ENCODE assay signal across 32 cellular contexts in the genomic region with DNA sequence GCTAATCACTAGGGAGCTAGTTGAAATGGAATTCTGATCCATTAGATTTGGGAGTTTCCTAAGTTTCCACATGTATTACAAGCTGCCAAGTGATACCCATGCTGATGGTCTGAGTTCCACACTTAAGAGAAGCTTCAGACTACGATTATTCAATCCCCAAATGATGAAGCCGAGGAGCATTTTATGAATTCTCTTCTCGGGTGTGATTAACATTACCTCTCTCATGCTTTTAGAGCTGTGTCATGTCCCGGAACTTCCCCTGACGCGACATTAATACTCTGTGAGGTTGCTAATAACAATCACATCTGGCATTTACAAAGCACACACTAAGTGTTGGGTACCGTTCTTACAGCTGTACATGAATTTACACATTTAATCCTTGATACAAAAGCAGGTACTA.
DNase-seq lines count a peak whose midpoint lies in the region; ATAC-seq, FAIRE-seq and TF ChIP-seq lines count a peak whose summit lies in the region.
"Had no signal": no experiment of that assay in that cellular context is flagged by ENCODE, and none has a peak within 500 bp of the region (broad histone marks: within the 10 kb centered on the region; RNA-seq: fewer than 3 reads in every experiment).

No MANE protein-coding gene starts in this region.

- no peak overlapping the region for H2AFZ ChIP-seq in astrocyte (ENCODE audit: low read depth, low read length)
- peak overlapping the region; percentile 23 for H2AFZ ChIP-seq in keratinocyte (ENCODE audit: control insufficient read depth, low read length)
- H2AFZ ChIP-seq: PC-9 had no signal

- no peak for TF ChIP-seq EP300 in A549 (IDR thresholded peaks at IDR 0.05)

- H3K4me3 Mint-ChIP-seq in astrocyte (ENCODE audit: unreplicated experiment), result no peak overlapping the region
- H3K4me3 Mint-ChIP-seq: activated CD4-positive, alpha-beta memory T cell treated with anti-CD3 and anti-CD28 coated beads, Interleukin-2, amount 10 ng/mL, durations not matched to agents 7 days and 5 days; activated naive CD8-positive, alpha-beta T cell treated with anti-CD3 and anti-CD28 coated beads, Interleukin-2, amount 10 ng/mL, durations not matched to agents 7 days and 5 days; brain; effector memory CD8-positive, alpha-beta T cell; T-cell had no signal

- no peaks in the 10 kb centered on the region for H3K36me3 Mint-ChIP-seq in astrocyte (ENCODE audit: low read depth, unreplicated experiment)
- H3K36me3 Mint-ChIP-seq: activated naive CD8-positive, alpha-beta T cell treated with anti-CD3 and anti-CD28 coated beads, Interleukin-2, amount 10 ng/mL, durations not matched to agents 7 days and 5 days; brain; T-cell had no signal

- FAIRE-seq in A549 (lab: Jason Lieb, UNC), result no peak
- peak; percentile 9 for FAIRE-seq in astrocyte (lab: Jason Lieb, UNC)
- FAIRE-seq in keratinocyte (lab: Jason Lieb, UNC), result no peak
- FAIRE-seq: colon, GM12892, HepG2, kidney had no signal

- peaks cover 8% of the 10 kb centered on the region for H3K9me3 Mint-ChIP-seq in astrocyte (ENCODE audit: unreplicated experiment)
- H3K9me3 Mint-ChIP-seq: activated CD4-positive, alpha-beta memory T cell treated with anti-CD3 and anti-CD28 coated beads, Interleukin-2, amount 10 ng/mL, durations not matched to agents 7 days and 5 days; activated naive CD8-positive, alpha-beta T cell treated with anti-CD3 and anti-CD28 coated beads, Interleukin-2, amount 10 ng/mL, durations not matched to agents 7 days and 5 days; brain; effector memory CD8-positive, alpha-beta T cell; T-cell had no signal

- peak overlapping the region; percentile 27 to 36; a peak in 2 of 6 replicates for H3K27ac ChIP-seq in A549
- no peak overlapping the region for H3K27ac ChIP-seq in astrocyte (ENCODE audit: low read depth, low read length)
- no peak overlapping the region for H3K27ac ChIP-seq in keratinocyte (ENCODE audit: control insufficient read depth, insufficient read depth, low read length)
- H3K27ac ChIP-seq in caudate nucleus (ENCODE audit: low read depth, low read length), result no peak overlapping the region
- H3K27ac ChIP-seq: BLaER1 treated with 17β-estradiol and CSF1 and Interleukin-3, amounts not matched to agents 10 nM and 100 nM; esophagus muscularis mucosa; PC-9; prostate gland; upper lobe of left lung had no signal

- 17% methylated on average over 7 of the region's 7 CpGs for WGBS in A549 (ENCODE audit: missing lambda C conversion rate)

- H3K36me3 ChIP-seq in astrocyte (ENCODE audit: insufficient read depth, low read length) (no peaks in the 10 kb centered on the region), keratinocyte (ENCODE audit: control insufficient read depth in 2 of 2, extremely low read depth in 1 of 2, insufficient read depth in 2 of 2, low read length in 2 of 2) (no peaks in the 10 kb centered on the region)
- H3K36me3 ChIP-seq: BLaER1 treated with 17β-estradiol and CSF1 and Interleukin-3, amounts not matched to agents 10 nM and 100 nM; esophagus muscularis mucosa; prostate gland; upper lobe of left lung had no signal

- CTCF ChIA-PET in A549 (lab: Yijun Ruan, JAX), result interaction anchor here (1.0 to 1.1 kb wide), 2 partner anchors 9 to 32 kb away, joined by 4 to 5 read pairs; no protein-coding TSS in a partner anchor

- H3K9ac ChIP-seq in astrocyte (ENCODE audit: low read length), result no peak overlapping the region
- H3K9ac ChIP-seq in keratinocyte (ENCODE audit: control insufficient read depth, extremely low read depth, insufficient read depth, low read length), result no peak overlapping the region
- H3K9ac ChIP-seq: BLaER1 treated with 17β-estradiol and CSF1 and Interleukin-3, amounts not matched to agents 10 nM and 100 nM had no signal

- POLR2A ChIA-PET in A549 (lab: Yijun Ruan, JAX), result no interaction called here

- H3K4me1 ChIP-seq in A549 (peaks cover 18% of the 10 kb centered on the region), astrocyte (ENCODE audit: insufficient read depth, low read length) (peaks cover 20% of the 10 kb centered on the region), keratinocyte (ENCODE audit: control insufficient read depth, extremely low read depth, insufficient read depth, low read length) (peaks cover 14% of the 10 kb centered on the region)
- H3K4me1 ChIP-seq: esophagus muscularis mucosa, prostate gland had no signal

- H3K4me2 ChIP-seq in A549 (no peak overlapping the region), astrocyte (ENCODE audit: low read length) (no peak overlapping the region), keratinocyte (ENCODE audit: control insufficient read depth, extremely low read depth, insufficient read depth, low read depth, low read length) (no peak overlapping the region)
- H3K4me2 ChIP-seq: BLaER1 treated with 17β-estradiol and CSF1 and Interleukin-3, amounts not matched to agents 10 nM and 100 nM; PC-9 had no signal

- no peak for ATAC-seq in A549
- ATAC-seq in GM18520 (IDR thresholded peaks at IDR 0.05; ENCODE audit: unreplicated experiment), result no peak
- no peak for ATAC-seq in GM18858 (IDR thresholded peaks at IDR 0.05; ENCODE audit: unreplicated experiment)
- ATAC-seq: effector memory CD8-positive, alpha-beta T cell; HepG2; T-cell had no signal

- H3K27ac Mint-ChIP-seq in astrocyte (ENCODE audit: unreplicated experiment), result no peak overlapping the region
- H3K27ac Mint-ChIP-seq: activated CD4-positive, alpha-beta memory T cell treated with anti-CD3 and anti-CD28 coated beads, Interleukin-2, amount 10 ng/mL, durations not matched to agents 7 days and 5 days; activated naive CD8-positive, alpha-beta T cell treated with anti-CD3 and anti-CD28 coated beads, Interleukin-2, amount 10 ng/mL, durations not matched to agents 7 days and 5 days; brain; effector memory CD8-positive, alpha-beta T cell; T-cell had no signal

- dilution Hi-C loops in keratinocyte (cut with MboI; ENCODE audit: extremely low pct_ligation_motif_present, low sequenced_read_pairs), result no loop called here

- H3K4me1 Mint-ChIP-seq in astrocyte (ENCODE audit: low read depth, unreplicated experiment), result peaks cover 16% of the 10 kb centered on the region

- H3K9me3 ChIP-seq in A549 (no peaks in the 10 kb centered on the region), astrocyte (ENCODE audit: insufficient read depth, low read depth, low read length) (no peaks in the 10 kb centered on the region), keratinocyte (ENCODE audit: control insufficient read depth, low read depth, low read length) (no peaks in the 10 kb centered on the region)
- H3K9me3 ChIP-seq: esophagus muscularis mucosa, prostate gland, upper lobe of left lung had no signal

- H3K9me1 ChIP-seq in keratinocyte (ENCODE audit: control insufficient read depth, extremely low read depth, insufficient read depth, low read length), result no peaks in the 10 kb centered on the region

- H3K4me3 ChIP-seq in A549 (no peak overlapping the region), astrocyte (ENCODE audit: insufficient read depth, low read depth, low read length) (no peak overlapping the region), keratinocyte (ENCODE audit: control insufficient read depth in 2 of 3, extremely low read depth in 1 of 3, insufficient read depth in 2 of 3, low read depth in 1 of 3, low read length in 3 of 3) (no peak overlapping the region)
- H3K4me3 ChIP-seq: BLaER1 treated with 17β-estradiol and CSF1 and Interleukin-3, amounts not matched to agents 10 nM and 100 nM; esophagus muscularis mucosa; lung; PC-9; prostate gland; skin epidermis; upper lobe of left lung had no signal

- H4K20me1 ChIP-seq in astrocyte (ENCODE audit: insufficient read depth, low read length) (no peaks in the 10 kb centered on the region), keratinocyte (ENCODE audit: control insufficient read depth, extremely low read depth, insufficient read depth, low read length) (no peaks in the 10 kb centered on the region)

- TF ChIP-seq CTCF in A549 (IDR thresholded peaks at IDR 0.05), result no peak
- TF ChIP-seq CTCF in astrocyte (IDR thresholded peaks at IDR 0.05; ENCODE audit: insufficient read depth, low read depth, low read length), result no peak
- no peak for TF ChIP-seq CTCF in keratinocyte (optimal IDR thresholded peaks at IDR 0.05 in 1 of 3, IDR thresholded peaks at IDR 0.05 in 1 of 3, conservative IDR thresholded peaks at IDR 0.05 in 1 of 3; ENCODE audit: extremely low read depth in 1 of 3, insufficient read depth in 2 of 3, low read length in 3 of 3)

- TF ChIP-seq RAD21 in A549 (conservative IDR thresholded peaks at IDR 0.05 in 1 of 2, IDR thresholded peaks at IDR 0.05 in 1 of 2), result no peak

- H3K27me3 Mint-ChIP-seq in astrocyte (ENCODE audit: low read depth, unreplicated experiment), result no peaks in the 10 kb centered on the region
- H3K27me3 Mint-ChIP-seq: activated CD4-positive, alpha-beta memory T cell treated with anti-CD3 and anti-CD28 coated beads, Interleukin-2, amount 10 ng/mL, durations not matched to agents 7 days and 5 days; brain; T-cell had no signal

- DNase-seq in A549 (ENCODE audit: low read depth in 1 of 2, low spot score in 1 of 2) (no peak), GM04503 (ENCODE audit: low read depth) (peak; percentile 68), astrocyte (ENCODE audit: low read depth) (peak; percentile 76), keratinocyte (ENCODE audit: low read depth, low spot score) (no peak), caudate nucleus (lab: John Stamatoyannopoulos, UW) (no peak), NCI-H446 (lab: John Stamatoyannopoulos, UW) (no peak)
- DNase-seq: activated CD4-positive, alpha-beta memory T cell treated with anti-CD3 and anti-CD28 coated beads, Interleukin-2, amount 10 ng/mL, durations not matched to agents 7 days and 5 days; activated CD4-positive, CD25-positive, alpha-beta regulatory T cell treated with anti-CD3 and anti-CD28 coated beads, Interleukin-2, amount 50 U/mL, for 72 hours; activated effector memory CD4-positive, alpha-beta T cell treated with Interleukin-2 at 50 U/mL for 16 hours; activated naive CD8-positive, alpha-beta T cell treated with anti-CD3 and anti-CD28 coated beads, Interleukin-2, amount 10 ng/mL, durations not matched to agents 7 days and 5 days; DMS79 treated with DMSO at 0.1 percent for 48 hours; effector memory CD8-positive, alpha-beta T cell; kidney; NCI-H1105 treated with DMSO at 0.1 percent for 48 hours; NCI-H2081; NCI-H446 treated with DMSO at 0.1 percent for 48 hours; PC-9; SIG-M5; stimulated activated CD4-positive, alpha-beta T cell treated with anti-CD3 and anti-CD28 coated beads, Interleukin-2, amount 100 ng/mL, for 24 hours; T-cell; upper lobe of left lung had no signal

- H3K27me3 ChIP-seq in astrocyte (ENCODE audit: insufficient read depth, low read length) (no peaks in the 10 kb centered on the region), keratinocyte (ENCODE audit: control insufficient read depth, extremely low read depth, insufficient read depth, low read length) (no peaks in the 10 kb centered on the region)
- H3K27me3 ChIP-seq: upper lobe of left lung had no signal

- H3K79me2 ChIP-seq in astrocyte (ENCODE audit: insufficient read depth, low read length) (no peaks in the 10 kb centered on the region), keratinocyte (ENCODE audit: control insufficient read depth, insufficient read depth, low read length) (no peaks in the 10 kb centered on the region)

- no peak for TF ChIP-seq POLR2A in A549 (IDR thresholded peaks at IDR 0.05; ENCODE audit: low read length)

TF ChIP-seq in A549, 52 proteins besides CTCF, POLR2A, EP300 and RAD21 (continues in another document):
- TF ChIP-seq KDM1A (IDR thresholded peaks at IDR 0.05; ENCODE audit: low read depth) (no peak), EHMT2 (IDR thresholded peaks at IDR 0.05; ENCODE audit: low read depth) (no peak)

Comparison
In these comparisons a context has a peak if more than half of its experiments do, and no peak if none do; other contexts are left out.
1. DNase-seq: peak in GM04503 (single experiment) and astrocyte (single experiment); none in A549 (0 of 2), keratinocyte (single experiment), caudate nucleus (0 of 61) and NCI-H446 (0 of 2).
2. H3K27ac ChIP-seq: peak in A549 (2 of 2); none in astrocyte (single experiment), keratinocyte (single experiment) and caudate nucleus (single experiment).